ENCODE assay signal across 21 cellular contexts in genomic region chr1:49052102-49052501, GRCh38.
DNase-seq lines count a peak whose midpoint lies in the region; ATAC-seq lines count a peak whose summit lies in the region.
"Had no signal": no experiment of that assay in that cellular context is flagged by ENCODE, and none has a peak within 500 bp of the region (broad histone marks: within the 10 kb centered on the region; RNA-seq: fewer than 3 reads in every experiment).

No MANE protein-coding gene starts in this region.

- in situ Hi-C loops in G401 (cut with HindIII; ENCODE audit: low sequenced_read_pairs), result no loop called here

- ATAC-seq in GM19455 (IDR thresholded peaks at IDR 0.05; ENCODE audit: unreplicated experiment), result no peak
- ATAC-seq: foreskin keratinocyte; HCT116; PC-3; stimulated activated naive B cell treated with anti-CD40 and anti-IgM and Interleukin-4, amounts not matched to agents 10 μg/mL and 1 μg/mL and 100 μg/mL, for 72 hours; T-helper 17 cell had no signal

- DNase-seq in G401 (ENCODE audit: low spot score), result peak; percentile 15
- DNase-seq in NCI-H187 treated with DMSO at 0.1 percent for 48 hours (lab: John Stamatoyannopoulos, UW), result peak; percentile 42
- peak; percentile 98 for DNase-seq in NCI-H82 (lab: John Stamatoyannopoulos, UW)
- DNase-seq in left kidney (ENCODE audit: low read depth, low spot score), result peak; percentile 26
- no peak for DNase-seq in activated gamma-delta T cell (lab: John Stamatoyannopoulos, UW)
- no peak for DNase-seq in activated T-cell treated with anti-CD3 and anti-CD28 coated beads, Interleukin-2, amount 50 U/mL, for 48 hours
- DNase-seq: activated CD4-positive, alpha-beta memory T cell treated with anti-CD3 and anti-CD28 coated beads for 36 hours; activated naive CD4-positive, alpha-beta T cell treated with anti-CD3 and anti-CD28 coated beads, Interleukin-2, amount 10 ng/mL, durations not matched to agents 7 days and 5 days; activated T-cell treated with anti-CD3 and anti-CD28 coated beads for 4 hours; aorta; foreskin keratinocyte; kidney; mammary epithelial cell; NCI-H1092; PC-3; stimulated activated CD4-positive, alpha-beta T cell treated with anti-CD3 and anti-CD28 coated beads, Interleukin-2, amount 100 ng/mL, for 24 hours; stimulated activated naive B cell treated with anti-CD40 and anti-IgM and Interleukin-4, amounts not matched to agents 10 μg/mL and 1 μg/mL and 100 μg/mL, for 72 hours; T-helper 17 cell; thyroid gland had no signal

Comparison
In these comparisons a context has a peak if more than half of its experiments do, and no peak if none do; other contexts are left out.
1. DNase-seq: peak in G401 (single experiment), NCI-H187 treated with DMSO at 0.1 percent for 48 hours (single experiment), NCI-H82 (single experiment) and left kidney (single experiment); none in activated gamma-delta T cell (single experiment) and activated T-cell treated with anti-CD3 and anti-CD28 coated beads, Interleukin-2, amount 50 U/mL, for 48 hours (0 of 2).